Comparison of ENCODE assay signal across 3 cellular contexts in the genomic region with DNA sequence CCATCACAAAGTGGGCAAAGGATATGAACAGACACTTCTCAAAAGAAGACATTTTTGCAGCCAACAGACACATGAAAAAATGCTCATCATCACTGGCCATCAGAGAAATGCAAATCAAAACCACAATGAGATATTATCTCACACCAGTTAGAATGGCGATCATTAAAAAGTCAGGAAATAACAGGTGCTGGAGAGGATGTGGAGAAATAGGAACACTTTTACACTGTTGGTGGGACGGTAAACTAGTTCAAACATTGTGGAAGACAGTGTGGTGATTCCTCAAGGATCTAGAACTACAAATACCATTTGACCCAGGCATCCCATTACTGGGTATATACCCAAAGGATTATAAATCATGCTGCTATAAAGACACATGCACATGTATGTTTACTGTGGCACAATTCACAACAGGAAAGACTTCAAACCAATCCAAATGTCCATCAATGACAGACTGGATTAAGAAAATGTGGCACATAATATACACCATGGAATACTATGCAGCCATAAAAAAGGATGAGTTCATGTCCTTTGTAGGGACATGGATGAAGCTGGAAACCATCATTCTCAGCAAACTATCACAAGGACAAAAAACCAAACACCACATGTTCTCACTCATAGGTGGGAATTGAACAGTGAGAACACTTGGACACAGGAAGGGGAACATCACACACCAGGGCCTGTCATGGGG.
A peak's percentile ranks its signal among the peaks of the same experiment; 100 is the strongest.
DNase-seq lines count a peak whose midpoint lies in the region; ATAC-seq, FAIRE-seq and TF ChIP-seq lines count a peak whose summit lies in the region.
"Not testable (repeated sequence)": the region's sequence is repeated elsewhere in the genome, so short reads cannot be mapped to it uniquely, and the experiment has no call there.

No MANE protein-coding gene starts in this region.

- not testable (repeated sequence) for H3K27me3 ChIP-seq in K562 (ENCODE audit: control insufficient read depth in 2 of 2, insufficient read depth in 2 of 2, low read length in 2 of 2)

- H3K9me3 Mint-ChIP-seq in neural crest cell = not testable (repeated sequence)

- not testable (repeated sequence) for H3K4me1 Mint-ChIP-seq in neural crest cell

- not testable (repeated sequence) for H4K20me1 ChIP-seq in K562 (replicated peaks; ENCODE audit: control insufficient read depth, insufficient read depth, low read length)

- peaks cover 24% of the 10 kb centered on the region for H3K36me3 Mint-ChIP-seq in neural crest cell (ENCODE audit: low read depth)

- in situ Hi-C loops in K562 (cut with MboI) = not testable (repeated sequence)

- TF ChIP-seq POLR2A in K562 (conservative IDR thresholded peaks at IDR 0.05) = not testable (repeated sequence)

- not testable (repeated sequence) for FAIRE-seq in K562 (lab: Jason Lieb, UNC)

- H3K79me2 ChIP-seq in K562 (ENCODE audit: control insufficient read depth, insufficient read depth, low read length) = not testable (repeated sequence)

- not testable (repeated sequence) for H3K4me1 ChIP-seq in HEK293 (ENCODE audit: control insufficient read depth, insufficient read depth, low read length); K562 (replicated peaks in 1 of 2; ENCODE audit: control insufficient read depth in 2 of 2, insufficient read depth in 2 of 2, low read length in 2 of 2)

- H3K9me3 ChIP-seq in HEK293 (ENCODE audit: control insufficient read depth, insufficient read depth, low read depth, low read length); K562 (replicated peaks; ENCODE audit: control insufficient read depth, insufficient read depth, low read depth, low read length): not testable (repeated sequence)

- not testable (repeated sequence) for H2AFZ ChIP-seq in K562 (ENCODE audit: low read depth, low read length)

- CTCF ChIA-PET in HEK293 (lab: Yijun Ruan, JAX); K562 (lab: Yijun Ruan, JAX; ENCODE audit: low intra/inter-chr PET ratio): not testable (repeated sequence)

- H3K9me1 ChIP-seq in K562 (ENCODE audit: control insufficient read depth, insufficient read depth, low read length) = not testable (repeated sequence)

- H3K27ac ChIP-seq in HEK293 (ENCODE audit: extremely low read depth, low read depth, low read length); K562 (ENCODE audit: extremely low read depth, low read depth, low read length): not testable (repeated sequence)

- H3K4me2 ChIP-seq in K562 (ENCODE audit: insufficient read depth, low read length) = not testable (repeated sequence)

- BruUV-seq in K562 (replicated peaks; lab: Mats Ljungman, UMichigan) = not testable (repeated sequence)

- intact Hi-C loops in K562 (cut with micrococcal nuclease) = not testable (repeated sequence)

- H3K4me3 Mint-ChIP-seq in neural crest cell = not testable (repeated sequence)

- H3K27me3 Mint-ChIP-seq in neural crest cell (ENCODE audit: low read depth) = not testable (repeated sequence)

- H3K27ac Mint-ChIP-seq in neural crest cell (ENCODE audit: unreplicated experiment) = peak overlapping the region; percentile 19

- not testable (repeated sequence) for TF ChIP-seq RAD21 in K562 (CRISPR knock-in tag; conservative IDR thresholded peaks at IDR 0.05 in 1 of 2, IDR thresholded peaks at IDR 0.05 in 1 of 2)

- not testable (repeated sequence) for DNase-seq in K562 (ENCODE audit: extremely low read depth in 1 of 4, low spot score in 3 of 4); neural crest cell (ENCODE audit: low read depth, low spot score)

- H3K4me3 ChIP-seq in HEK293 (ENCODE audit: low read depth, low read length); K562: not testable (repeated sequence)

- WGBS in K562 (ENCODE audit: insufficient coverage, low coverage, missing lambda C conversion rate) = 68% methylated on average over 2 of the region's 2 CpGs

- POLR2A ChIA-PET in HEK293 (lab: Yijun Ruan, JAX); K562 (lab: Yijun Ruan, JAX): not testable (repeated sequence)

- H3K36me3 ChIP-seq in HEK293 (ENCODE audit: control insufficient read depth in 2 of 2, insufficient read depth in 1 of 2, low read length in 2 of 2) = peaks cover 10 to 13% of the 10 kb centered on the region in 2 experiments; a peak in 2 of 3 replicates
- not testable (repeated sequence) for H3K36me3 ChIP-seq in K562 (ENCODE audit: control insufficient read depth, insufficient read depth, low read length)

- TF ChIP-seq EP300 in K562 (IDR thresholded peaks at IDR 0.05; ENCODE audit: low read length) = not testable (repeated sequence)

- not testable (repeated sequence) for TF ChIP-seq CTCF in HEK293 (tag by site-specific recombination; IDR thresholded peaks at IDR 0.05); K562 (IDR thresholded peaks at IDR 0.05 in 2 of 3, conservative IDR thresholded peaks at IDR 0.05 in 1 of 3; ENCODE audit: insufficient read depth in 2 of 3, low read depth in 1 of 3, low read length in 3 of 3); neural crest cell (conservative IDR thresholded peaks at IDR 0.05)

- not testable (repeated sequence) for ATAC-seq in K562

- not testable (repeated sequence) for H3K9ac ChIP-seq in K562 (ENCODE audit: insufficient read depth in 1 of 2, low read depth in 2 of 2, low read length in 2 of 2)

TF ChIP-seq in HEK293, 187 proteins besides CTCF, POLR2A, EP300 and RAD21:
- TF ChIP-seq, protein P1, sequence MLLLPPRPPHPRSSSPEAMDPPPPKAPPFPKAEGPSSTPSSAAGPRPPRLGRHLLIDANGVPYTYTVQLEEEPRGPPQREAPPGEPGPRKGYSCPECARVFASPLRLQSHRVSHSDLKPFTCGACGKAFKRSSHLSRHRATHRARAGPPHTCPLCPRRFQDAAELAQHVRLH (tag by site-specific recombination; IDR thresholded peaks at IDR 0.05) = peak; percentile 84
- TF ChIP-seq, protein P2, sequence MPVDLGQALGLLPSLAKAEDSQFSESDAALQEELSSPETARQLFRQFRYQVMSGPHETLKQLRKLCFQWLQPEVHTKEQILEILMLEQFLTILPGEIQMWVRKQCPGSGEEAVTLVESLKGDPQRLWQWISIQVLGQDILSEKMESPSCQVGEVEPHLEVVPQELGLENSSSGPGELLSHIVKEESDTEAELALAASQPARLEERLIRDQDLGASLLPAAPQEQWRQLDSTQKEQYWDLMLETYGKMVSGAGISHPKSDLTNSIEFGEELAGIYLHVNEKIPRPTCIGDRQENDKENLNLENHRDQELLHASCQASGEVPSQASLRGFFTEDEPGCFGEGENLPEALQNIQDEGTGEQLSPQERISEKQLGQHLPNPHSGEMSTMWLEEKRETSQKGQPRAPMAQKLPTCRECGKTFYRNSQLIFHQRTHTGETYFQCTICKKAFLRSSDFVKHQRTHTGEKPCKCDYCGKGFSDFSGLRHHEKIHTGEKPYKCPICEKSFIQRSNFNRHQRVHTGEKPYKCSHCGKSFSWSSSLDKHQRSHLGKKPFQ (tag by site-specific recombination; IDR thresholded peaks at IDR 0.05) = 0 out of 2 replicates have a peak, but pooled peaks have one; percentile 20
- TF ChIP-seq ZNF146 (tag by site-specific recombination; IDR thresholded peaks at IDR 0.05) (peak; percentile 99), ZNF184 (tag by site-specific recombination; IDR thresholded peaks at IDR 0.05) (peak; percentile 99)

TF ChIP-seq in K562, 482 proteins besides CTCF, POLR2A, EP300 and RAD21:
- TF ChIP-seq, protein P3, sequence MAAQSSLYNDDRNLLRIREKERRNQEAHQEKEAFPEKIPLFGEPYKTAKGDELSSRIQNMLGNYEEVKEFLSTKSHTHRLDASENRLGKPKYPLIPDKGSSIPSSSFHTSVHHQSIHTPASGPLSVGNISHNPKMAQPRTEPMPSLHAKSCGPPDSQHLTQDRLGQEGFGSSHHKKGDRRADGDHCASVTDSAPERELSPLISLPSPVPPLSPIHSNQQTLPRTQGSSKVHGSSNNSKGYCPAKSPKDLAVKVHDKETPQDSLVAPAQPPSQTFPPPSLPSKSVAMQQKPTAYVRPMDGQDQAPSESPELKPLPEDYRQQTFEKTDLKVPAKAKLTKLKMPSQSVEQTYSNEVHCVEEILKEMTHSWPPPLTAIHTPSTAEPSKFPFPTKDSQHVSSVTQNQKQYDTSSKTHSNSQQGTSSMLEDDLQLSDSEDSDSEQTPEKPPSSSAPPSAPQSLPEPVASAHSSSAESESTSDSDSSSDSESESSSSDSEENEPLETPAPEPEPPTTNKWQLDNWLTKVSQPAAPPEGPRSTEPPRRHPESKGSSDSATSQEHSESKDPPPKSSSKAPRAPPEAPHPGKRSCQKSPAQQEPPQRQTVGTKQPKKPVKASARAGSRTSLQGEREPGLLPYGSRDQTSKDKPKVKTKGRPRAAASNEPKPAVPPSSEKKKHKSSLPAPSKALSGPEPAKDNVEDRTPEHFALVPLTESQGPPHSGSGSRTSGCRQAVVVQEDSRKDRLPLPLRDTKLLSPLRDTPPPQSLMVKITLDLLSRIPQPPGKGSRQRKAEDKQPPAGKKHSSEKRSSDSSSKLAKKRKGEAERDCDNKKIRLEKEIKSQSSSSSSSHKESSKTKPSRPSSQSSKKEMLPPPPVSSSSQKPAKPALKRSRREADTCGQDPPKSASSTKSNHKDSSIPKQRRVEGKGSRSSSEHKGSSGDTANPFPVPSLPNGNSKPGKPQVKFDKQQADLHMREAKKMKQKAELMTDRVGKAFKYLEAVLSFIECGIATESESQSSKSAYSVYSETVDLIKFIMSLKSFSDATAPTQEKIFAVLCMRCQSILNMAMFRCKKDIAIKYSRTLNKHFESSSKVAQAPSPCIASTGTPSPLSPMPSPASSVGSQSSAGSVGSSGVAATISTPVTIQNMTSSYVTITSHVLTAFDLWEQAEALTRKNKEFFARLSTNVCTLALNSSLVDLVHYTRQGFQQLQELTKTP (IDR thresholded peaks at IDR 0.05; ENCODE audit: low read depth in 1 of 2, partially characterized antibody in 2 of 2) = peak in 1 of 2 experiments; percentile 79
- peak; percentile 87 for TF ChIP-seq ZNF146 (CRISPR knock-in tag; IDR thresholded peaks at IDR 0.05; ENCODE audit: unreplicated experiment)
- TF ChIP-seq KDM1A (IDR thresholded peaks at IDR 0.05) = peak in 1 of 2 experiments; percentile 25; a peak in 1 of 4 replicates
- TF ChIP-seq BCOR (IDR thresholded peaks at IDR 0.05) = peak; percentile 45; the same call in 1 of the 2 replicates
TF ChIP-seq in K562: peak in this region for 4; not testable (repeated sequence) for 478.
